In the genomic region with DNA sequence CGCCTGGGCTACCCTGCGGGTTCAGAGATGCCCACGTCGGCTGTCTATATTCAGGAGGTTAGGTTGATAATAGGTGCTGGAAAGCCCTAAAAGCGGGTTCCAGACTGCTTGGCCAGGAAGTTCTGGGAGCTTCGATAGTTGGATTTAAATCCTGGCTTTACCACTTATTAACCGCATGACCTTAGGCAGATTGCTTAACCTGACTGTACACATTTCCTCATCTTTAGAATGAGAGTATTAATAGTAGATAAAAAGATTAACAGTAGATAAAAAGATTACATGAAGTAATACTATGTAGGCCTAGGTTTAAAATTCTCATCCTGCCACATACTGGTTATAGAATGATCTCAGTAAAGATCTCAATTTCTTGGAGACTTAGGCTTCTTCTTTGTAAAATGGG, we compare ENCODE assay signal across 23 cellular contexts.
"Had no signal": no experiment of that assay in that cellular context is flagged by ENCODE, and none has a peak within 500 bp of the region (broad histone marks: within the 10 kb centered on the region; RNA-seq: fewer than 3 reads in every experiment).

No MANE protein-coding gene starts in this region.

- H3K4me1 ChIP-seq: esophagus muscularis mucosa, psoas muscle, right lobe of liver, spleen, stomach had no signal

- H3K9me3 Mint-ChIP-seq: naive thymus-derived CD8-positive, alpha-beta T cell had no signal

- H3K36me3 ChIP-seq: esophagus muscularis mucosa, neutrophil, right lobe of liver, spleen, stomach had no signal

- FAIRE-seq: endothelial cell of umbilical vein, urothelium cell line had no signal

- H3K9me3 ChIP-seq: esophagus muscularis mucosa, neutrophil, psoas muscle, right lobe of liver, spleen, stomach had no signal

- H3K27ac Mint-ChIP-seq: endodermal cell; naive thymus-derived CD8-positive, alpha-beta T cell; type B pancreatic cell had no signal

- H3K27ac ChIP-seq: coronary artery, esophagus muscularis mucosa, foreskin keratinocyte, hepatocyte, neutrophil, psoas muscle, right lobe of liver, spleen, stomach had no signal

- H2AFZ ChIP-seq: hepatocyte had no signal

- H3K79me2 ChIP-seq: hepatocyte had no signal

- H3K4me3 Mint-ChIP-seq: endodermal cell; naive thymus-derived CD8-positive, alpha-beta T cell; type B pancreatic cell had no signal

- H3K4me1 Mint-ChIP-seq: endodermal cell; naive thymus-derived CD8-positive, alpha-beta T cell had no signal

- H3K4me2 ChIP-seq: hepatocyte had no signal

- H3K27me3 Mint-ChIP-seq: type B pancreatic cell had no signal

- H3K27me3 ChIP-seq: esophagus muscularis mucosa, foreskin keratinocyte, hepatocyte, neutrophil, right lobe of liver had no signal

- H3K4me3 ChIP-seq: coronary artery, esophagus muscularis mucosa, hepatocyte, lung, psoas muscle, right lobe of liver, spleen, stomach had no signal

- DNase-seq: effector CD4-positive, alpha-beta T cell; endodermal cell; foreskin keratinocyte; head of caudate nucleus; left colon; left ventricle myocardium superior; naive thymus-derived CD8-positive, alpha-beta T cell; psoas muscle; retina; right lobe of liver; spleen; stimulated activated CD4-positive, alpha-beta T cell treated with anti-CD3 and anti-CD28 coated beads, Interleukin-2, amount 100 ng/mL, for 24 hours; stimulated activated naive CD4-positive, alpha-beta T cell; stomach; substantia nigra had no signal

- ATAC-seq: foreskin keratinocyte; left colon; left ventricle myocardium superior; naive thymus-derived CD8-positive, alpha-beta T cell; psoas muscle; right lobe of liver had no signal

- H3K36me3 Mint-ChIP-seq: type B pancreatic cell had no signal
